9 cellular contexts compared by ENCODE assay signal in genomic region chr1:90729484-90730246, GRCh38. TPM values are rescaled to one million over a fixed set of nuclear protein-coding genes. Genes with fewer than 3 reads are reported as not detected.
DNase-seq lines count a peak whose midpoint lies in the region; TF ChIP-seq lines count a peak whose summit lies in the region.
"Had no signal": no experiment of that assay in that cellular context is flagged by ENCODE, and none has a peak within 500 bp of the region (broad histone marks: within the 10 kb centered on the region; RNA-seq: fewer than 3 reads in every experiment).

No MANE protein-coding gene starts in this region.

- peaks cover 49% of the 10 kb centered on the region for H3K4me1 ChIP-seq in HUES64 (ENCODE audit: insufficient read depth, low read length)

- peaks cover 100% of the 10 kb centered on the region for H3K27me3 ChIP-seq in HUES64 (ENCODE audit: insufficient read depth, low read length)

- peak overlapping the region; percentile 77 for H3K4me3 Mint-ChIP-seq in dendritic cell treated with granulocyte-macrophage colony-stimulating factor and Interleukin-4, amounts not matched to agents 40 ng/mL and 50 ng/mL, for 4 days
- H3K4me3 Mint-ChIP-seq in osteocyte (ENCODE audit: unreplicated experiment), result peak overlapping the region; percentile 41

- intact Hi-C loops in dendritic cell treated with granulocyte-macrophage colony-stimulating factor and Interleukin-4, amounts not matched to agents 40 ng/mL and 50 ng/mL, for 4 days (cut with micrococcal nuclease), result loop anchor here (10.0 kb wide), 1 partner anchor 115 kb away; no protein-coding TSS in a partner anchor

- H3K27me3 Mint-ChIP-seq in dendritic cell treated with granulocyte-macrophage colony-stimulating factor and Interleukin-4, amounts not matched to agents 40 ng/mL and 50 ng/mL, for 4 days, result peaks cover 87% of the 10 kb centered on the region
- peaks cover 90% of the 10 kb centered on the region for H3K27me3 Mint-ChIP-seq in osteocyte (ENCODE audit: unreplicated experiment)

- no peaks in the 10 kb centered on the region for H3K36me3 Mint-ChIP-seq in dendritic cell treated with granulocyte-macrophage colony-stimulating factor and Interleukin-4, amounts not matched to agents 40 ng/mL and 50 ng/mL, for 4 days (ENCODE audit: low read depth)
- peaks cover 2% of the 10 kb centered on the region for H3K36me3 Mint-ChIP-seq in osteocyte (ENCODE audit: unreplicated experiment)

- H3K9me3 ChIP-seq in HUES64 (ENCODE audit: insufficient read depth, low read depth, low read length), result no peaks in the 10 kb centered on the region

- 0 out of 2 replicates have a peak overlapping the region, but pooled peaks have one; percentile 15 for H3K9ac ChIP-seq in HUES64 (ENCODE audit: low read depth, low read length)

- TF ChIP-seq CTCF in GM12864 (IDR thresholded peaks at IDR 0.05; ENCODE audit: low read depth, low read length, missing control alignments) (peak; percentile 27), osteocyte (IDR thresholded peaks at IDR 0.05) (peak; percentile 41)

- no peak overlapping the region for H3K4me3 ChIP-seq in GM12864 (ENCODE audit: low read depth, low read length)
- peak overlapping the region; percentile 45 for H3K4me3 ChIP-seq in HUES64 (ENCODE audit: low read length)

- H3K9me3 Mint-ChIP-seq in dendritic cell treated with granulocyte-macrophage colony-stimulating factor and Interleukin-4, amounts not matched to agents 40 ng/mL and 50 ng/mL, for 4 days, result no peaks in the 10 kb centered on the region
- no peaks in the 10 kb centered on the region for H3K9me3 Mint-ChIP-seq in osteocyte (ENCODE audit: unreplicated experiment)

- 2% methylated on average over 37 of the region's 37 CpGs for WGBS in HUES64

- no peak for DNase-seq in GM12864 (ENCODE audit: low read depth)
- no peak for DNase-seq in osteocyte (ENCODE audit: extremely low spot score, unreplicated experiment)
- no peak for DNase-seq in NCI-H510A treated with DMSO at 0.1 percent for 48 hours (lab: John Stamatoyannopoulos, UW)
- no peak for DNase-seq in DMS153 (lab: John Stamatoyannopoulos, UW)
- DNase-seq in SW480 (ENCODE audit: low spot score), result no peak
- DNase-seq in SKM-1 treated with dmso at 0.1 percent for 144 hours (lab: John Stamatoyannopoulos, UW; ENCODE audit: unreplicated experiment), result no peak
- DNase-seq: NCI-H2107 had no signal

- H3K4me1 Mint-ChIP-seq in dendritic cell treated with granulocyte-macrophage colony-stimulating factor and Interleukin-4, amounts not matched to agents 40 ng/mL and 50 ng/mL, for 4 days (ENCODE audit: low read depth), result peaks cover 53% of the 10 kb centered on the region
- peaks cover 42% of the 10 kb centered on the region for H3K4me1 Mint-ChIP-seq in osteocyte (ENCODE audit: unreplicated experiment)

- H3K36me3 ChIP-seq in HUES64 (ENCODE audit: insufficient read depth, low read length), result no peaks in the 10 kb centered on the region

- H3K27ac Mint-ChIP-seq in dendritic cell treated with granulocyte-macrophage colony-stimulating factor and Interleukin-4, amounts not matched to agents 40 ng/mL and 50 ng/mL, for 4 days, result no peak overlapping the region
- no peak overlapping the region for H3K27ac Mint-ChIP-seq in osteocyte (ENCODE audit: unreplicated experiment)

- H3K27ac ChIP-seq in HUES64 (ENCODE audit: low read depth, low read length), result no peak overlapping the region

RNA-seq across cellular contexts. Expression of gene BARHL2, which starts 12.6 kb away (rescaled TPM):
- not detected for polyA plus RNA-seq in HUES64 (2013, experiment 1 of 2)
- polyA plus RNA-seq in HUES64 (2013, experiment 2 of 2), result not detected
- not detected in 2 replicates for total RNA-seq in osteocyte
